In the genomic region with DNA sequence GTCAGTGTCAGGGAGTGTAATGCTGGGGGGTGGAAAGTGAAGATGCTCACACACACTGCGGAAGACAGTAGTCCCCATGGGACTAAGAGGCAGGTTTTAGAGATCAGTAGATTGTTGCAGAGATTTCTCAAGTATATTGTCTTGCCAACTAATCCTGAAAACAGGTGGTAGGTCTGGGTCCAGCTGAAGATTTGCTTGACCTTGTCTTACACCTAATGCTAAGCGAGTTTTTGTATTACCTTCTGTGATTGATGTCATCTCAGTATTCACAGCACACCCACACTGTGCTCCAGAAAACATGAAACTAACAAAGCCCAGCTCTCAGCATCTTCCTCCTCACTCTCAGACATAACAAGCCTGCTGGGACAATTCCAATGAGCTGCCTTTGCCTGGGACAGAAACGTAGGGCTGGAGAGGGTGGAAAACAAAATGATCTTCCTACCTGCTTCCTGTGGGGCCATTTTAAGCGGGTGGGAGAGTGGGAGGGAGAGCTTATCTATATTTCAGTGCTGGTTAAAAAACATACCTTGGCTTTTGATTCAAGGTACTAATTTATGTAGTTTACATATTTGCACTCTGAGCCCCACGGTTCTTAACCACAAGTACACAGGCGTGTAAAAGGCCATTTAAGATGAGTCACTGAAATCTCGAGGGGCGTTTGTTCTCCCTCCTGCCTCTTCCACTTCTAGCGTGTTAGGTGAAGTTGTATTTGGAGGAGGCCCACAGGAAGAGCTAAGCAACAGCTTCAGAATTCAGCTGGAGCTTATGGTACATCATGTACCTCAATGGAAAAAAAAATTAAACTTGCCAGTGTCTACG, we compare ENCODE assay signal across 1 cellular context.
TF ChIP-seq lines count a peak whose summit lies in the region.

No MANE protein-coding gene starts in this region.

TF ChIP-seq in WTC11, 78 proteins besides CTCF, POLR2A, EP300 and RAD21 (continued from another document):
- TF ChIP-seq, protein P1, sequence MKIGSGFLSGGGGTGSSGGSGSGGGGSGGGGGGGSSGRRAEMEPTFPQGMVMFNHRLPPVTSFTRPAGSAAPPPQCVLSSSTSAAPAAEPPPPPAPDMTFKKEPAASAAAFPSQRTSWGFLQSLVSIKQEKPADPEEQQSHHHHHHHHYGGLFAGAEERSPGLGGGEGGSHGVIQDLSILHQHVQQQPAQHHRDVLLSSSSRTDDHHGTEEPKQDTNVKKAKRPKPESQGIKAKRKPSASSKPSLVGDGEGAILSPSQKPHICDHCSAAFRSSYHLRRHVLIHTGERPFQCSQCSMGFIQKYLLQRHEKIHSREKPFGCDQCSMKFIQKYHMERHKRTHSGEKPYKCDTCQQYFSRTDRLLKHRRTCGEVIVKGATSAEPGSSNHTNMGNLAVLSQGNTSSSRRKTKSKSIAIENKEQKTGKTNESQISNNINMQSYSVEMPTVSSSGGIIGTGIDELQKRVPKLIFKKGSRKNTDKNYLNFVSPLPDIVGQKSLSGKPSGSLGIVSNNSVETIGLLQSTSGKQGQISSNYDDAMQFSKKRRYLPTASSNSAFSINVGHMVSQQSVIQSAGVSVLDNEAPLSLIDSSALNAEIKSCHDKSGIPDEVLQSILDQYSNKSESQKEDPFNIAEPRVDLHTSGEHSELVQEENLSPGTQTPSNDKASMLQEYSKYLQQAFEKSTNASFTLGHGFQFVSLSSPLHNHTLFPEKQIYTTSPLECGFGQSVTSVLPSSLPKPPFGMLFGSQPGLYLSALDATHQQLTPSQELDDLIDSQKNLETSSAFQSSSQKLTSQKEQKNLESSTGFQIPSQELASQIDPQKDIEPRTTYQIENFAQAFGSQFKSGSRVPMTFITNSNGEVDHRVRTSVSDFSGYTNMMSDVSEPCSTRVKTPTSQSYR (CRISPR knock-in tag; IDR thresholded peaks at IDR 0.05), result no peak
- no peak for TF ChIP-seq HMGA2 (CRISPR knock-in tag; IDR thresholded peaks at IDR 0.05)
- TF ChIP-seq JUN (CRISPR knock-in tag; IDR thresholded peaks at IDR 0.05), result no peak
